In the genomic region with DNA sequence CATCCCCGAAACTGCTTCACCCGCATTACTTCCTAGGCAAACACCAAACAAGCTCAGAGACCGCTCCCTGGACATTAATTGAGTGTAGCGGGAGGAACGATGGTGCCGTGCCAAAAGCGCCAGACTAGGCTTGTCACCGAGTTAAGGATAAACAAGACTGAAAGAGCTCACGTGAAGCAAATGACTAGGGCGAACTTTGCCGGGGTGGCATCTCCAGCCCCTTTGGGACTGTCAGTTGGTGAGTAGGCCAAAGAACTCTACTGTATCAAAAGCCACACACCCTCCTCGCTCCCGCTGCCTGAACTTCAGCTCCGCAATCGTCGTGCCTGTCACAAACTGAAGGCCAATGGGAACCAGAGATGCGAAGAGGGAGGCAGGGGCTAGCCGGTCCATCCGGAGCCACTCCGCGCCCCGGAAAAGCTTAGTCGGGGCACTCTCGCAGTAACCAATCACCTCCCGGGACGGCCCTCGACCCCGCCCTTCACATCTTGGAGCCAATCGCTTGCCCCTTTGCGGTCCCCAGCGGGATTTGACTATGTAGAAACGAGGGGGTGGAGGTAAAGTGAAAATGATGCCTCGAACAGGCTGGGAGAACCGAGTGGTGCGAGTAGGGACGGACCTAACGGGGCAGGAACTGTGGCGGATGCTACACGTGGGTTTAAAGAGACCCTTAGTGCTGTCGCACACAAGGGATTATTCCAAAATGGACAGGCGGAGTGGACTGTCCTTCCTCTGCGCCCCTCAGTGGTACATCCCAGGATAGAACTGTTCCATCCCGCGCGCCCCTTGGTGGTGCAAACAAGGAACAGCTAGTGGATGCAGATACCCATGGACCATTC, we compare ENCODE assay signal across 8 cellular contexts. TPM values are rescaled to one million over a fixed set of nuclear protein-coding genes. Genes with fewer than 3 reads are reported as not detected.
DNase-seq lines count a peak whose midpoint lies in the region; ATAC-seq and TF ChIP-seq lines count a peak whose summit lies in the region.

No MANE protein-coding gene starts in this region.

- no peaks in the 10 kb centered on the region for H3K36me3 Mint-ChIP-seq in activated T-helper 17 cell treated with anti-CD3 and anti-CD28 coated beads, Interleukin-2, amount 50 U/mL, for 72 hours (ENCODE audit: low read depth)
- H3K36me3 Mint-ChIP-seq in naive thymus-derived CD8-positive, alpha-beta T cell: peaks cover 0 to 3% (median 0%) of the 10 kb centered on the region in 3 donors

- no peaks in the 10 kb centered on the region for H3K27me3 Mint-ChIP-seq in activated T-helper 17 cell treated with anti-CD3 and anti-CD28 coated beads, Interleukin-2, amount 50 U/mL, for 72 hours
- no peaks in the 10 kb centered on the region for H3K27me3 Mint-ChIP-seq in naive thymus-derived CD8-positive, alpha-beta T cell

- H3K36me3 ChIP-seq in GM23248 (ENCODE audit: low read depth): no peaks in the 10 kb centered on the region

- H3K9me3 Mint-ChIP-seq in activated T-helper 17 cell treated with anti-CD3 and anti-CD28 coated beads, Interleukin-2, amount 50 U/mL, for 72 hours: no peaks in the 10 kb centered on the region
- H3K9me3 Mint-ChIP-seq in naive thymus-derived CD8-positive, alpha-beta T cell: no peaks in the 10 kb centered on the region

- POLR2A ChIA-PET in naive thymus-derived CD8-positive, alpha-beta T cell (lab: Charles Lee): interaction anchor here (0.6 to 1.7 kb wide), 7 partner anchors 11 to 1188 kb away, joined by 3 to 6 read pairs (median 3); partner anchors contain the start of genes FAM120C, KANTR, KDM5C and TSPYL2

- H3K4me3 ChIP-seq in GM23248 (peak overlapping the region; percentile 93), fibroblast of mammary gland (ENCODE audit: control insufficient read depth, low read depth, low read length) (peak overlapping the region; percentile 69)

- peaks cover 4% of the 10 kb centered on the region for H3K4me1 ChIP-seq in GM23248 (ENCODE audit: insufficient read depth)

- H4K20me1 ChIP-seq in GM23248 (ENCODE audit: insufficient read depth): no peaks in the 10 kb centered on the region

- DNase-seq in Daoy (ENCODE audit: low read depth): peak; percentile 95
- DNase-seq in GM23248: peak; percentile 95
- DNase-seq in Kasumi-1 (lab: John Stamatoyannopoulos, UW): peak; percentile 93
- DNase-seq in RKO (ENCODE audit: low spot score): peak; percentile 94
- peak; percentile 94 for DNase-seq in fibroblast of mammary gland (ENCODE audit: low read depth)
- peak; percentile 73 to 95 (median 90) for DNase-seq in naive thymus-derived CD8-positive, alpha-beta T cell
- peak; percentile 79 to 93 (median 90) for DNase-seq in stimulated activated naive CD4-positive, alpha-beta T cell (lab: John Stamatoyannopoulos, UW)

- 0 to 1% methylated on average over 37 to 40 of the region's 45 CpGs for WGBS in GM23248 (ENCODE audit: low coverage in 1 of 2, low lambda C conversion rate in 2 of 2, missing lambda C conversion rate in 2 of 2), 2 experiments

- H3K27ac Mint-ChIP-seq in activated T-helper 17 cell treated with anti-CD3 and anti-CD28 coated beads, Interleukin-2, amount 50 U/mL, for 72 hours: peak overlapping the region; percentile 98
- peak overlapping the region; percentile 95 to 100 (median 98) for H3K27ac Mint-ChIP-seq in naive thymus-derived CD8-positive, alpha-beta T cell

- peaks cover 4% of the 10 kb centered on the region for H3K4me1 Mint-ChIP-seq in activated T-helper 17 cell treated with anti-CD3 and anti-CD28 coated beads, Interleukin-2, amount 50 U/mL, for 72 hours
- H3K4me1 Mint-ChIP-seq in naive thymus-derived CD8-positive, alpha-beta T cell: peaks cover 9 to 30% (median 27%) of the 10 kb centered on the region in 4 donors

- peak overlapping the region; percentile 88 for H3K4me3 Mint-ChIP-seq in activated T-helper 17 cell treated with anti-CD3 and anti-CD28 coated beads, Interleukin-2, amount 50 U/mL, for 72 hours
- H3K4me3 Mint-ChIP-seq in naive thymus-derived CD8-positive, alpha-beta T cell: peak overlapping the region; percentile 88 to 99 (median 94)

- peaks cover 32% of the 10 kb centered on the region for H3K79me2 ChIP-seq in GM23248 (ENCODE audit: insufficient read depth)

- peak overlapping the region; percentile 85 for H3K4me2 ChIP-seq in GM23248 (ENCODE audit: unreplicated experiment)

- H3K9me3 ChIP-seq in GM23248 (ENCODE audit: low read depth): no peaks in the 10 kb centered on the region

- peak; percentile 53 for TF ChIP-seq CTCF in fibroblast of mammary gland (conservative IDR thresholded peaks at IDR 0.05; ENCODE audit: control insufficient read depth, insufficient read depth, low read depth, low read length)

- H3K27me3 ChIP-seq in GM23248 (replicated peaks; ENCODE audit: insufficient read depth): no peaks in the 10 kb centered on the region

- H3F3A ChIP-seq in GM23248 (ENCODE audit: insufficient read depth): peaks cover 10% of the 10 kb centered on the region

- peak overlapping the region; percentile 97 for H3K9ac ChIP-seq in GM23248

- no peaks in the 10 kb centered on the region for H3K9me2 ChIP-seq in GM23248 (ENCODE audit: insufficient read depth)

- ATAC-seq in activated T-helper 17 cell treated with anti-CD3 and anti-CD28 coated beads, Interleukin-2, amount 50 U/mL, for 72 hours (replicated peaks): peak; percentile 95
- ATAC-seq in naive thymus-derived CD8-positive, alpha-beta T cell: peak; percentile 97

- H2AFZ ChIP-seq in GM23248: peak overlapping the region; percentile 96

- in situ Hi-C loops in GM23248 (cut with MboI): no loop called here

- peak overlapping the region; percentile 92 for H3K27ac ChIP-seq in GM23248

RNA-seq across cellular contexts. Expression of gene FAM156A, which starts 37.0 kb away (rescaled TPM):
- total RNA-seq in Daoy (2014; rRNA removed; shearing (Covaris generic)): 6.6 and 21.7 TPM in 2 replicates
- total RNA-seq in GM23248 (2014; rRNA removed; shearing (Covaris generic)): 17.4 and 67.5 TPM in 2 replicates
- polyA plus RNA-seq in GM23248 (2016; fragmentation: Nextera tagmentation; extraction: Ambion mirVana): 19.8 and 31.7 TPM in 2 replicates
- 10 to 100 TPM; 36.1 to 39.3 TPM for total RNA-seq in activated T-helper 17 cell treated with anti-CD3 and anti-CD28 coated beads, Interleukin-2, amount 50 U/mL, for 72 hours
- 10 to 100 TPM; 14.9 to 20.7 TPM for total RNA-seq in naive thymus-derived CD8-positive, alpha-beta T cell
- polyA plus RNA-seq in naive thymus-derived CD8-positive, alpha-beta T cell: 1 to 10 TPM; 2.9 to 5.7 (median 4.7) TPM

RNA-seq across cellular contexts. Expression of gene GPR173, which starts 53.2 kb away (rescaled TPM):
- total RNA-seq in Daoy (2014; rRNA removed; shearing (Covaris generic)): 0.24 and 1.2 TPM in 2 replicates
- total RNA-seq in GM23248 (2014; rRNA removed; shearing (Covaris generic)): 0.86 and 2.7 TPM in 2 replicates
- 0.09 and 0.24 TPM in 2 replicates for polyA plus RNA-seq in GM23248 (2016; fragmentation: Nextera tagmentation; extraction: Ambion mirVana)
- not detected for total RNA-seq in activated T-helper 17 cell treated with anti-CD3 and anti-CD28 coated beads, Interleukin-2, amount 50 U/mL, for 72 hours
- total RNA-seq in naive thymus-derived CD8-positive, alpha-beta T cell: under 1 TPM; 0.11 to 0.16 TPM
- under 1 TPM in 1 of 3 donors, not detected in 2; 0.49 TPM for polyA plus RNA-seq in naive thymus-derived CD8-positive, alpha-beta T cell

Comparison
In these comparisons a context has a peak if more than half of its experiments do, and no peak if none do; other contexts are left out.
1. Peak in every context shown above with its lines: DNase-seq, ATAC-seq, H3K4me3 ChIP-seq and H3K27ac ChIP-seq.